ENCODE assay signal across 1 cellular context in genomic region chr6:41583576-41583975, GRCh38.
TF ChIP-seq lines count a peak whose summit lies in the region.

No MANE protein-coding gene starts in this region.

TF ChIP-seq in GM23338, 12 proteins besides CTCF, POLR2A, EP300 and RAD21:
- TF ChIP-seq EZH2phosphoT487 (IDR thresholded peaks at IDR 0.05; ENCODE audit: unreplicated experiment) (no peak), STAT1 (IDR thresholded peaks at IDR 0.05; ENCODE audit: unreplicated experiment) (no peak), ZNF114 (CRISPR knock-in tag; IDR thresholded peaks at IDR 0.05) (no peak), ETS1 (IDR thresholded peaks at IDR 0.05) (no peak), JUNB (IDR thresholded peaks at IDR 0.05; ENCODE audit: unreplicated experiment) (no peak)
